ENCODE assay signal across 1 cellular context in genomic region chr11:46075168-46075567, GRCh38.
A peak's percentile ranks its signal among the peaks of the same experiment; 100 is the strongest.
TF ChIP-seq lines count a peak whose summit lies in the region.

No MANE protein-coding gene starts in this region.

TF ChIP-seq in K562, 482 proteins besides CTCF, POLR2A, EP300 and RAD21 (continues in another document):
- TF ChIP-seq ETS1 (conservative IDR thresholded peaks at IDR 0.05; ENCODE audit: control insufficient read depth, low read depth, low read length) (no peak), CLOCK (CRISPR knock-in tag; IDR thresholded peaks at IDR 0.05; ENCODE audit: borderline replicate concordance) (no peak), ZNF431 (CRISPR knock-in tag; IDR thresholded peaks at IDR 0.05) (no peak), ARID1B (IDR thresholded peaks at IDR 0.05) (peak; percentile 94), PRDM10 (IDR thresholded peaks at IDR 0.05; ENCODE audit: partially characterized antibody) (no peak), HDAC8 (tag; IDR thresholded peaks at IDR 0.05) (no peak), ZKSCAN8 (CRISPR knock-in tag; IDR thresholded peaks at IDR 0.05) (no peak), CC2D1A (IDR thresholded peaks at IDR 0.05) (peak; percentile 23; the same call in 1 of the 2 replicates), HOXB6 (CRISPR knock-in tag; IDR thresholded peaks at IDR 0.05; ENCODE audit: borderline replicate concordance) (no peak), RAD51 (IDR thresholded peaks at IDR 0.05; ENCODE audit: borderline replicate concordance, low read depth) (peak; percentile 40; the same call in 1 of the 2 replicates), MTF1 (CRISPR knock-in tag; IDR thresholded peaks at IDR 0.05; ENCODE audit: borderline replicate concordance) (no peak), TFE3 (CRISPR knock-in tag; IDR thresholded peaks at IDR 0.05) (no peak), ELF4 (CRISPR knock-in tag; IDR thresholded peaks at IDR 0.05) (no peak), HDAC3 (IDR thresholded peaks at IDR 0.05; ENCODE audit: borderline replicate concordance, partially characterized antibody) (no peak), TARDBP (IDR thresholded peaks at IDR 0.05) (no peak), ZBTB7A (IDR thresholded peaks at IDR 0.05; ENCODE audit: borderline replicate concordance, control insufficient read depth, low read depth, low read length) (no peak), SRF (CRISPR knock-in tag; IDR thresholded peaks at IDR 0.05) (no peak), E2F5 (CRISPR knock-in tag; IDR thresholded peaks at IDR 0.05) (no peak), TRIM28 (IDR thresholded peaks at IDR 0.05) (no peak), ZHX1 (conservative IDR thresholded peaks at IDR 0.05; ENCODE audit: low read length) (no peak), TCFL5 (CRISPR knock-in tag; conservative IDR thresholded peaks at IDR 0.05) (no peak), HLTF (IDR thresholded peaks at IDR 0.05) (no peak), SIN3B (IDR thresholded peaks at IDR 0.05; ENCODE audit: low read depth) (no peak), C11orf30 (IDR thresholded peaks at IDR 0.05; ENCODE audit: low read depth) (no peak), THAP12 (CRISPR knock-in tag; IDR thresholded peaks at IDR 0.05) (no peak), JUN (IDR thresholded peaks at IDR 0.05; ENCODE audit: borderline replicate concordance, low read depth, low read length) (peak; percentile 81), JUN (CRISPR knock-in tag; IDR thresholded peaks at IDR 0.05; ENCODE audit: borderline replicate concordance) (no peak), PREB (CRISPR knock-in tag; IDR thresholded peaks at IDR 0.05) (no peak), CHD2 (IDR thresholded peaks at IDR 0.05; ENCODE audit: low read depth, low read length) (no peak), MAZ (CRISPR knock-in tag; conservative IDR thresholded peaks at IDR 0.05 in 1 of 2, IDR thresholded peaks at IDR 0.05 in 1 of 2) (no peak), ZBTB8A (IDR thresholded peaks at IDR 0.05; ENCODE audit: partially characterized antibody) (no peak), ADNP (tag; IDR thresholded peaks at IDR 0.05) (no peak), TFAM (CRISPR knock-in tag; conservative IDR thresholded peaks at IDR 0.05) (no peak), CBFA2T2 (conservative IDR thresholded peaks at IDR 0.05) (peak; percentile 87), RBM17 (IDR thresholded peaks at IDR 0.05; ENCODE audit: borderline replicate concordance, low read depth, low read length) (no peak), ZBTB9 (CRISPR knock-in tag; IDR thresholded peaks at IDR 0.05) (no peak), BMI1 (IDR thresholded peaks at IDR 0.05; ENCODE audit: low read length) (no peak), ZNF592 (IDR thresholded peaks at IDR 0.05) (0 out of 2 replicates have a peak, but pooled peaks have one; percentile 48), TAF1 (IDR thresholded peaks at IDR 0.05; ENCODE audit: control insufficient read depth, extremely low read depth, insufficient read depth, low read length, severe bottlenecking) (no peak)
